In genomic region chr6:33297406-33297955, GRCh38 we compare ENCODE assay signal across 8 cellular contexts. TPM values are rescaled to one million over a fixed set of nuclear protein-coding genes. Genes with fewer than 3 reads are reported as not detected.
DNase-seq lines count a peak whose midpoint lies in the region; ATAC-seq and TF ChIP-seq lines count a peak whose summit lies in the region.

No MANE protein-coding gene starts in this region.

- H3K36me3 Mint-ChIP-seq in activated T-cell treated with anti-CD3 and anti-CD28 coated beads, Interleukin-2, amount 50 U/mL, for 72 hours (ENCODE audit: insufficient read depth in 2 of 2): peaks cover 10 to 25% of the 10 kb centered on the region in 2 donors
- H3K36me3 Mint-ChIP-seq in activated B cell treated with CpG ODN at 0.5 μM for 24 hours (ENCODE audit: low read depth): peaks cover 79% of the 10 kb centered on the region

- POLR2A ChIA-PET in activated B cell treated with CpG ODN at 0.5 μM for 24 hours (lab: Charles Lee): interaction anchor here (0.6 to 5.3 kb wide), 13 partner anchors 8 to 1102 kb away, joined by 3 to 84 read pairs (median 19); partner anchors contain the start of genes B3GALT4, PFDN6, RPS18 and RXRB

- H3K4me3 ChIP-seq in cardiac muscle cell: peak overlapping the region; percentile 97
- peak overlapping the region; percentile 56 for H3K4me3 ChIP-seq in rectal smooth muscle tissue (ENCODE audit: low read length)

- peaks cover 33% of the 10 kb centered on the region for H3K4me1 Mint-ChIP-seq in activated T-cell treated with anti-CD3 and anti-CD28 coated beads, Interleukin-2, amount 50 U/mL, for 72 hours (ENCODE audit: low read depth)
- peaks cover 31% of the 10 kb centered on the region for H3K4me1 Mint-ChIP-seq in activated B cell treated with CpG ODN at 0.5 μM for 24 hours

- H3K27ac ChIP-seq in cardiac muscle cell (no peak overlapping the region), rectal smooth muscle tissue (ENCODE audit: low read depth, low read length) (peak overlapping the region; percentile 74)

- DNase-seq in activated T-cell treated with anti-CD3 and anti-CD28 coated beads, Interleukin-2, amount 50 U/mL, for 72 hours: no peak
- no peak for DNase-seq in activated T-cell treated with anti-CD3 and anti-CD28 coated beads, Interleukin-2, amount 50 U/mL, for 48 hours
- DNase-seq in activated B cell treated with CpG ODN at 0.5 μM for 24 hours (peak; percentile 45), cardiac muscle cell (ENCODE audit: low read depth in 1 of 2, low spot score in 1 of 2) (peak in 1 of 2 donors; percentile 42), NCI-H146 treated with DMSO at 0.1 percent for 48 hours (lab: John Stamatoyannopoulos, UW; ENCODE audit: unreplicated experiment) (no peak), ACHN (no peak), NCI-H1930 (lab: John Stamatoyannopoulos, UW) (no peak)

- H3K27me3 Mint-ChIP-seq in activated T-cell treated with anti-CD3 and anti-CD28 coated beads, Interleukin-2, amount 50 U/mL, for 72 hours (ENCODE audit: low read depth): no peaks in the 10 kb centered on the region
- H3K27me3 Mint-ChIP-seq in activated B cell treated with CpG ODN at 0.5 μM for 24 hours: no peaks in the 10 kb centered on the region

- H3K27me3 ChIP-seq in cardiac muscle cell (no peaks in the 10 kb centered on the region), rectal smooth muscle tissue (ENCODE audit: control insufficient read depth, insufficient read depth, low read length) (no peaks in the 10 kb centered on the region)

- TF ChIP-seq CTCF in activated B cell treated with CpG ODN at 0.5 μM for 24 hours (IDR thresholded peaks at IDR 0.05) (no peak), cardiac muscle cell (IDR thresholded peaks at IDR 0.05; ENCODE audit: low read depth, low read length) (no peak)

- H3K9me3 ChIP-seq in cardiac muscle cell (ENCODE audit: low read depth): no peaks in the 10 kb centered on the region

- H3K27ac Mint-ChIP-seq in activated T-cell treated with anti-CD3 and anti-CD28 coated beads, Interleukin-2, amount 50 U/mL, for 72 hours: peak overlapping the region; percentile 40
- peak overlapping the region; percentile 83 for H3K27ac Mint-ChIP-seq in activated B cell treated with CpG ODN at 0.5 μM for 24 hours

- CTCF ChIA-PET in activated B cell treated with CpG ODN at 0.5 μM for 24 hours (lab: Charles Lee): interaction anchor here (1.4 to 1.6 kb wide), 3 partner anchors 8 to 47 kb away, joined by 3 to 10 read pairs (median 4); partner anchors contain the start of genes B3GALT4, PFDN6 and WDR46

- H3K4me1 ChIP-seq in cardiac muscle cell (ENCODE audit: low read depth): peaks cover 3% of the 10 kb centered on the region
- H3K4me1 ChIP-seq in rectal smooth muscle tissue (ENCODE audit: control insufficient read depth, insufficient read depth, low read length): peaks cover 5% of the 10 kb centered on the region

- no peak for ATAC-seq in activated T-cell treated with anti-CD3 and anti-CD28 coated beads, Interleukin-2, amount 50 U/mL, for 72 hours (replicated peaks in 1 of 2)
- ATAC-seq in activated B cell treated with CpG ODN at 0.5 μM for 24 hours (ENCODE audit: low read depth): peak; percentile 9

- peak overlapping the region; percentile 59 to 62 for H3K4me3 Mint-ChIP-seq in activated T-cell treated with anti-CD3 and anti-CD28 coated beads, Interleukin-2, amount 50 U/mL, for 72 hours
- peak overlapping the region; percentile 96 for H3K4me3 Mint-ChIP-seq in activated B cell treated with CpG ODN at 0.5 μM for 24 hours

- H3K9ac ChIP-seq in rectal smooth muscle tissue (ENCODE audit: low read length): no peak overlapping the region

- in situ Hi-C loops in ACHN (cut with HindIII; ENCODE audit: low pct_ligation_motif_present, low pct_unique_long_range_greater_than_20kb, low sequenced_read_pairs): no loop called here

- H3K36me3 ChIP-seq in cardiac muscle cell: peaks cover 7% of the 10 kb centered on the region
- H3K36me3 ChIP-seq in rectal smooth muscle tissue (ENCODE audit: control insufficient read depth, insufficient read depth, low read length): peaks cover 15% of the 10 kb centered on the region

- no peaks in the 10 kb centered on the region for H3K9me3 Mint-ChIP-seq in activated T-cell treated with anti-CD3 and anti-CD28 coated beads, Interleukin-2, amount 50 U/mL, for 72 hours
- no peaks in the 10 kb centered on the region for H3K9me3 Mint-ChIP-seq in activated B cell treated with CpG ODN at 0.5 μM for 24 hours

- intact Hi-C loops in activated B cell treated with CpG ODN at 0.5 μM for 24 hours (cut with micrococcal nuclease): loop anchor here (5.0 kb wide), 2 partner anchors 130 to 135 kb away; no protein-coding TSS in a partner anchor

RNA-seq across cellular contexts. Expression of gene RGL2, which starts 1.3 kb away (rescaled TPM):
- 10 to 100 TPM; 34.3 to 43.7 TPM for total RNA-seq in activated T-cell treated with anti-CD3 and anti-CD28 coated beads, Interleukin-2, amount 50 U/mL, for 72 hours
- total RNA-seq in activated B cell treated with CpG ODN at 0.5 μM for 24 hours: 54.7 and 66.5 TPM in 2 replicates
- total RNA-seq in cardiac muscle cell: 61.8 and 89.8 TPM in 2 replicates
- 86.1 and 115 TPM in 2 replicates for polyA plus RNA-seq in cardiac muscle cell

RNA-seq across cellular contexts. Expression of gene PFDN6, which starts 8.1 kb away (rescaled TPM):
- 10 to 100 TPM; 41.9 to 54.6 TPM for total RNA-seq in activated T-cell treated with anti-CD3 and anti-CD28 coated beads, Interleukin-2, amount 50 U/mL, for 72 hours
- total RNA-seq in activated B cell treated with CpG ODN at 0.5 μM for 24 hours (82.8 and 95.1 TPM in 2 replicates), cardiac muscle cell (72.8 and 95.3 TPM in 2 replicates)
- 34.2 and 35.1 TPM in 2 replicates for polyA plus RNA-seq in cardiac muscle cell

RNA-seq across cellular contexts. Expression of gene WDR46, which starts 8.4 kb away (rescaled TPM):
- total RNA-seq in activated T-cell treated with anti-CD3 and anti-CD28 coated beads, Interleukin-2, amount 50 U/mL, for 72 hours: 10 to 100 TPM; 46.6 to 54.0 TPM
- 114 and 117 TPM in 2 replicates for total RNA-seq in activated B cell treated with CpG ODN at 0.5 μM for 24 hours
- 34.8 and 58.9 TPM in 2 replicates for total RNA-seq in cardiac muscle cell
- 46.3 and 70.4 TPM in 2 replicates for polyA plus RNA-seq in cardiac muscle cell

RNA-seq across cellular contexts. Expression of gene TAPBP, which starts 16.4 kb away (rescaled TPM):
- total RNA-seq in activated T-cell treated with anti-CD3 and anti-CD28 coated beads, Interleukin-2, amount 50 U/mL, for 72 hours: 100 to 1,000 TPM; 180 to 210 TPM
- 319 and 350 TPM in 2 replicates for total RNA-seq in activated B cell treated with CpG ODN at 0.5 μM for 24 hours
- 29.9 and 36.4 TPM in 2 replicates for total RNA-seq in cardiac muscle cell
- polyA plus RNA-seq in cardiac muscle cell: 30.8 and 39.2 TPM in 2 replicates

RNA-seq across cellular contexts. Expression of gene ZBTB22, which starts 20.1 kb away (rescaled TPM):
- 10 to 100 TPM; 14.9 to 16.1 TPM for total RNA-seq in activated T-cell treated with anti-CD3 and anti-CD28 coated beads, Interleukin-2, amount 50 U/mL, for 72 hours
- total RNA-seq in activated B cell treated with CpG ODN at 0.5 μM for 24 hours: 31.6 and 31.8 TPM in 2 replicates
- 37.0 and 48.0 TPM in 2 replicates for total RNA-seq in cardiac muscle cell
- polyA plus RNA-seq in cardiac muscle cell: 29.1 and 40.7 TPM in 2 replicates
